Comparison of ENCODE assay signal across 25 cellular contexts in the genomic region with DNA sequence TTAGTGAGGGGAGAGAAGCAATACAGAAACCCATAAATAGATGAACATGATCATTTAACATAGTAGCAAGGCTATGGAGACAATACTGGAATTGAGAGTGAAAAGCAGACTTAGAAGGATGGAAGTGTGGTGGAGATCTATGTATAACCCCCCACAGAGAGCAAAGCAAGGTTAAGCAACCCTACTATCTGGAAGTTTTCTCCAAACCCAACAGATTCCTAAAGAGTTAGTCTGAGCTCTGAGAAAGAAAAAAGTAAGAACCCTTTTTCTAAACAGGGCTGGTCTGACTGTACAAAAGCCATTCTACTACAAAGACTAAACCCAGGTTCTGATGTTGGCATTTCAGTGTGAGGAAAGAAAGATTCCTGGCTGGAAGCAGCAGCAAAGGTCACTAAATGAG.
A peak's percentile ranks its signal among the peaks of the same experiment; 100 is the strongest.
DNase-seq lines count a peak whose midpoint lies in the region; ATAC-seq, FAIRE-seq and TF ChIP-seq lines count a peak whose summit lies in the region.
"Had no signal": no experiment of that assay in that cellular context is flagged by ENCODE, and none has a peak within 500 bp of the region (broad histone marks: within the 10 kb centered on the region; RNA-seq: fewer than 3 reads in every experiment).

No MANE protein-coding gene starts in this region.

- H4K20me1 ChIP-seq in fibroblast of lung (ENCODE audit: control insufficient read depth, extremely low read depth, insufficient read depth, low read length), result no peaks in the 10 kb centered on the region
- H4K20me1 ChIP-seq in osteoblast (ENCODE audit: insufficient read depth, low read length), result no peaks in the 10 kb centered on the region

- H3K27me3 ChIP-seq in BJ (ENCODE audit: control insufficient read depth, insufficient read depth, low read length), result no peaks in the 10 kb centered on the region
- no peaks in the 10 kb centered on the region for H3K27me3 ChIP-seq in fibroblast of lung (ENCODE audit: control insufficient read depth, insufficient read depth, low read length)
- no peaks in the 10 kb centered on the region for H3K27me3 ChIP-seq in osteoblast (ENCODE audit: insufficient read depth, low read length)
- H3K27me3 ChIP-seq: heart left ventricle had no signal

- intact Hi-C loops in left ventricle myocardium superior (cut with micrococcal nuclease), result no loop called here

- H2AFZ ChIP-seq in fibroblast of lung (ENCODE audit: low read length), result no peak overlapping the region
- H2AFZ ChIP-seq in osteoblast (ENCODE audit: low read length), result peak overlapping the region; percentile 62

- no peak for FAIRE-seq in frontal cortex (lab: Jason Lieb, UNC)
- FAIRE-seq: bronchial epithelial cell, H1, urothelium cell line had no signal

- CTCF ChIA-PET in BJ (lab: Yijun Ruan, JAX), result no interaction called here

- no peaks in the 10 kb centered on the region for H3K9me3 ChIP-seq in fibroblast of lung (ENCODE audit: control insufficient read depth, insufficient read depth, low read depth, low read length)
- H3K9me3 ChIP-seq in osteoblast (ENCODE audit: low read depth, low read length), result no peaks in the 10 kb centered on the region
- H3K9me3 ChIP-seq: heart left ventricle had no signal

- peaks cover 15% of the 10 kb centered on the region for H3K4me1 ChIP-seq in fibroblast of lung (ENCODE audit: control insufficient read depth, extremely low read depth, insufficient read depth, low read length)
- peaks cover 47% of the 10 kb centered on the region for H3K4me1 ChIP-seq in osteoblast (ENCODE audit: insufficient read depth, low read length)
- H3K4me1 ChIP-seq: heart left ventricle had no signal

- no peak overlapping the region for H3K9ac ChIP-seq in fibroblast of lung (ENCODE audit: insufficient read depth, low read length)

- H3K79me2 ChIP-seq in fibroblast of lung (ENCODE audit: control insufficient read depth, insufficient read depth, low read length) (no peaks in the 10 kb centered on the region), osteoblast (ENCODE audit: insufficient read depth, low read length) (no peaks in the 10 kb centered on the region)

- ATAC-seq in left ventricle myocardium superior, result no peak
- ATAC-seq: activated CD4-positive, CD25-positive, alpha-beta regulatory T cell treated with anti-CD3 and anti-CD28 coated beads, Interleukin-2, amount 50 U/mL, for 24 hours; esophagus mucosa; heart left ventricle; naive thymus-derived CD8-positive, alpha-beta T cell; stimulated activated naive B cell treated with anti-CD40 and anti-IgM and Interleukin-4, amounts not matched to agents 10 μg/mL and 1 μg/mL and 100 μg/mL, for 72 hours had no signal

- DNase-seq in BJ (ENCODE audit: low read depth), result peak; percentile 39
- DNase-seq in RPMI7951 (ENCODE audit: low read depth), result peak; percentile 27
- DNase-seq in fibroblast of lung (ENCODE audit: low read depth in 2 of 2), result peak; percentile 29 to 81
- peak; percentile 44 for DNase-seq in osteoblast (ENCODE audit: insufficient read length, low spot score, missing footprints)
- no peak for DNase-seq in stimulated activated CD4-positive, alpha-beta T cell treated with anti-CD3 and anti-CD28 coated beads, Interleukin-15, amount 100 ng/mL, for 24 hours
- no peak for DNase-seq in left ventricle myocardium superior
- DNase-seq in putamen (ENCODE audit: low spot score), result no peak
- DNase-seq in frontal cortex (ENCODE audit: low spot score in 2 of 2), result no peak
- DNase-seq: activated CD4-positive, alpha-beta memory T cell treated with anti-CD3 and anti-CD28 coated beads, Interleukin-2, amount 10 ng/mL, durations not matched to agents 7 days and 5 days; heart left ventricle; KG1; naive thymus-derived CD8-positive, alpha-beta T cell; NCI-H1436 treated with DMSO at 0.1 percent for 48 hours; NCI-H524; NK-92 treated with Interleukin-12 subunit alpha and Interleukin-12 subunit beta, amount 100 ng/mL, for 24 hours; retina; SIG-M5; stimulated activated CD4-positive, alpha-beta T cell treated with anti-CD3 and anti-CD28 coated beads, Interleukin-4, amount 100 ng/mL, for 24 hours; stimulated activated naive B cell treated with anti-CD40 and anti-IgM and Interleukin-4, amounts not matched to agents 10 μg/mL and 1 μg/mL and 100 μg/mL, for 72 hours had no signal

- H3K4me2 ChIP-seq in fibroblast of lung (ENCODE audit: extremely low read depth, insufficient read depth, low read length), result no peak overlapping the region
- peak overlapping the region; percentile 48 for H3K4me2 ChIP-seq in osteoblast (ENCODE audit: insufficient read depth, low read length)

- H3K4me3 ChIP-seq in BJ (ENCODE audit: low read depth, low read length), result no peak overlapping the region
- no peak overlapping the region for H3K4me3 ChIP-seq in fibroblast of lung (replicated peaks in 1 of 4; ENCODE audit: control extremely low read depth in 1 of 4, insufficient read depth in 1 of 4, low read depth in 3 of 4, low read length in 4 of 4)
- H3K4me3 ChIP-seq in osteoblast (ENCODE audit: insufficient read depth, low read length), result no peak overlapping the region
- H3K4me3 ChIP-seq: coronary artery, heart left ventricle had no signal

- POLR2A ChIA-PET in BJ (lab: Charles Lee), result no interaction called here

- H3K36me3 ChIP-seq in BJ (ENCODE audit: control insufficient read depth, insufficient read depth, low read length) (no peaks in the 10 kb centered on the region), fibroblast of lung (ENCODE audit: control insufficient read depth, insufficient read depth, low read length) (no peaks in the 10 kb centered on the region), osteoblast (ENCODE audit: insufficient read depth, low read length) (no peaks in the 10 kb centered on the region)
- H3K36me3 ChIP-seq: heart left ventricle had no signal

- H3K27ac ChIP-seq in fibroblast of lung (ENCODE audit: insufficient read depth, low read length), result no peak overlapping the region
- H3K27ac ChIP-seq in osteoblast (ENCODE audit: low read depth, low read length), result peak overlapping the region; percentile 77
- H3K27ac ChIP-seq: coronary artery, heart left ventricle had no signal

- TF ChIP-seq CTCF in BJ (IDR thresholded peaks at IDR 0.05; ENCODE audit: insufficient read depth, low read depth, low read length), result no peak
- no peak for TF ChIP-seq CTCF in fibroblast of lung (conservative IDR thresholded peaks at IDR 0.05 in 1 of 2, IDR thresholded peaks at IDR 0.05 in 1 of 2; ENCODE audit: low read depth in 1 of 2, low read length in 2 of 2)
- TF ChIP-seq CTCF in osteoblast (IDR thresholded peaks at IDR 0.05; ENCODE audit: extremely low read depth, low read depth, low read length), result no peak

Comparison
In these comparisons a context has a peak if more than half of its experiments do, and no peak if none do; other contexts are left out.
1. DNase-seq: peak in BJ (single experiment), RPMI7951 (single experiment), fibroblast of lung (2 of 2) and osteoblast (single experiment); none in stimulated activated CD4-positive, alpha-beta T cell treated with anti-CD3 and anti-CD28 coated beads, Interleukin-15, amount 100 ng/mL, for 24 hours (single experiment), left ventricle myocardium superior (single experiment), putamen (single experiment) and frontal cortex (0 of 2).